ENCODE assay signal across 8 cellular contexts in the genomic region with DNA sequence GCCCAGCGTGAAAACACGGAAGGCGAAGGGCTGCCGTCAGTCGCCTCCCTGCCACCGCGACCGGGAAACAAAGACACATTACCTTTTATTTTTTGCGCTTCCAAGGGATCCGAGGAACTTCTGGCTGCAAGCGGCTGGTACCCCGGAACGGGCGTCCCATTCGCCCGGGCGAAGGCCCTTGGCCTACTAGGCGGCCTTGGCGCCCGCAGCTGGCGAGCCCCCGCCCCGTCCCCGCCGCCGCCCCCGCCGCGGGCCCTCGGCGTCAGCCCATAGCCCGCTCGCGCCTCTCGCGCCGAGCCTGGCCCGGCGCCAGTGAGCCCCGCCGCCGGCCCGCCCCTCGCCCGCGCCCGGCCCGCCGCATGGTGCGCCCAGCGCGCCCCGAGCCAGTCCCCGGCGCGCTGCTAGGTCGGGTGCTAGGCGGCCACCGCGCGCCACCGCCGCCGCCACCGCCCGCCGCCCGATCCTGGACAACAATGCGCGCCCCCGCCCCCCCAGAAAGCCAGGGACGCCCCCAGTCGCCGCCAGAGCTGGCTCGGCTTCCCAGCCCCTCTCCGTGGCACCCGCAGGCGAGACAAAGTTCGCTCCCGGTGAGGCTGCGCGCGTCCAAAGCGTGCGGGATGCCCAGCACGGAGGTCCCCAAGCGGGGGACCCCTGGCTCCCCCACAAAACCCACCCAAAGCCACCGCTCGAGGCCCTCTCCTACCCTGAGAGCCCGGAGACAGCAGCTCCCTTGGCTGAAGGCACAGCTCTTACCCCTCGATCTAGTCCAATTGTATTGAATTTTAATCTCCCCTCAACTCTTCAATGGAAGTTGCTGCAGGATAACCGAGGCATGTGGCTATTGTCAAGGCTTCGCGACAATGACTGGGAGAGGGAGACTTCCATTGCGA.
DNase-seq lines count a peak whose midpoint lies in the region; ATAC-seq and TF ChIP-seq lines count a peak whose summit lies in the region.

No MANE protein-coding gene starts in this region.

- ATAC-seq in HG02571 (IDR thresholded peaks at IDR 0.05; ENCODE audit: unreplicated experiment) (no peak), HG03039 (IDR thresholded peaks at IDR 0.05; ENCODE audit: unreplicated experiment) (no peak), HG03108 (IDR thresholded peaks at IDR 0.05; ENCODE audit: unreplicated experiment) (no peak)

- peak overlapping the region; percentile 79 for H3K27ac Mint-ChIP-seq in endodermal cell

- no peaks in the 10 kb centered on the region for H3K9me3 Mint-ChIP-seq in endodermal cell

- peaks cover 16% of the 10 kb centered on the region for H3K4me1 Mint-ChIP-seq in endodermal cell

- H3K9ac ChIP-seq in endodermal cell (ENCODE audit: extremely low read depth, low read length, poor library complexity, severe bottlenecking) (peak overlapping the region; percentile 60), muscle layer of colon (ENCODE audit: low read length) (peak overlapping the region; percentile 15)

- H3K9me3 ChIP-seq in endodermal cell (ENCODE audit: control insufficient read depth, low read length) (no peaks in the 10 kb centered on the region), muscle layer of colon (ENCODE audit: low read length) (no peaks in the 10 kb centered on the region)

- H3K27me3 Mint-ChIP-seq in endodermal cell (ENCODE audit: insufficient read depth): peaks cover 56% of the 10 kb centered on the region

- CTCF ChIA-PET in RWPE1 (lab: Yijun Ruan, JAX): interaction anchor here (0.6 kb wide), 1 partner anchor 60 kb away, joined by 3 read pairs; no protein-coding TSS in a partner anchor

- no peak for TF ChIP-seq CTCF in GM12864 (IDR thresholded peaks at IDR 0.05; ENCODE audit: low read depth, low read length, missing control alignments)
- no peak for TF ChIP-seq CTCF in RWPE1 (conservative IDR thresholded peaks at IDR 0.05; ENCODE audit: low read depth)
- TF ChIP-seq CTCF in endodermal cell (conservative IDR thresholded peaks at IDR 0.05): no peak

- peaks cover 14% of the 10 kb centered on the region for H3K27me3 ChIP-seq in endodermal cell (ENCODE audit: control insufficient read depth, insufficient read depth, low read length, poor library complexity, severe bottlenecking)
- H3K27me3 ChIP-seq in muscle layer of colon (ENCODE audit: control insufficient read depth in 1 of 2, insufficient read depth in 2 of 2, low read length in 2 of 2): peaks cover 0 to 5% of the 10 kb centered on the region in 2 donors

- H3K27ac ChIP-seq in RWPE1 (no peak overlapping the region), endodermal cell (ENCODE audit: low read depth, low read length) (peak overlapping the region; percentile 66), muscle layer of colon (ENCODE audit: low read depth, low read length) (peak overlapping the region; percentile 6)

- peak overlapping the region; percentile 48 for H3K4me3 ChIP-seq in GM12864 (ENCODE audit: low read depth, low read length)
- H3K4me3 ChIP-seq in endodermal cell (ENCODE audit: low read length): peak overlapping the region; percentile 86
- H3K4me3 ChIP-seq in muscle layer of colon (ENCODE audit: low read depth in 1 of 2, low read length in 2 of 2): peak overlapping the region; percentile 74 to 83

- no peaks in the 10 kb centered on the region for H3K4me1 ChIP-seq in endodermal cell (ENCODE audit: control insufficient read depth, insufficient read depth, low read length)
- H3K4me1 ChIP-seq in muscle layer of colon (ENCODE audit: insufficient read depth, low read length): peaks cover 9% of the 10 kb centered on the region

- WGBS in endodermal cell (ENCODE audit: insufficient coverage in 1 of 2, insufficient read length in 1 of 2), 2 experiments: 2 to 8% methylated on average over 7 to 95 of the region's 95 CpGs

- peak overlapping the region; percentile 77 for H3K4me3 Mint-ChIP-seq in endodermal cell

- H3K36me3 ChIP-seq in endodermal cell (ENCODE audit: control insufficient read depth, insufficient read depth, low read length) (no peaks in the 10 kb centered on the region), muscle layer of colon (ENCODE audit: insufficient read depth, low read length) (no peaks in the 10 kb centered on the region)

- DNase-seq in GM12864 (ENCODE audit: low read depth) (no peak), RWPE1 (ENCODE audit: low spot score) (peak; percentile 11), endodermal cell (peak; percentile 75), NCI-H2081 (lab: John Stamatoyannopoulos, UW) (no peak)

- POLR2A ChIA-PET in RWPE1 (lab: Yijun Ruan, JAX; ENCODE audit: low non-redundant PET): no interaction called here

- H3K36me3 Mint-ChIP-seq in endodermal cell (ENCODE audit: low read depth): no peaks in the 10 kb centered on the region

Comparison
In these comparisons a context has a peak if more than half of its experiments do, and no peak if none do; other contexts are left out.
1. DNase-seq: peak in RWPE1 (single experiment) and endodermal cell (single experiment); none in GM12864 (single experiment) and NCI-H2081 (0 of 2).
2. Peak in every context shown above with its lines, with median percentiles within 50 percentile points of each other: H3K4me3 ChIP-seq.